ENCODE assay signal across 8 cellular contexts in genomic region chrX:102659790-102660757, GRCh38. TPM values are rescaled to one million over a fixed set of nuclear protein-coding genes. Genes with fewer than 3 reads are reported as not detected.
DNase-seq lines count a peak whose midpoint lies in the region; ATAC-seq, FAIRE-seq and TF ChIP-seq lines count a peak whose summit lies in the region.

No MANE protein-coding gene starts in this region.

- peak overlapping the region; percentile 56 for H3K9ac ChIP-seq in OCI-LY3 (ENCODE audit: low read length)

- ATAC-seq in GM19324 (IDR thresholded peaks at IDR 0.05; ENCODE audit: low FRiP score, unreplicated experiment) (peak; percentile 94), HG03469 (IDR thresholded peaks at IDR 0.05; ENCODE audit: unreplicated experiment) (peak; percentile 93)

- no peak overlapping the region for H3K27ac ChIP-seq in OCI-LY3 (ENCODE audit: low read length)
- H3K27ac ChIP-seq in stomach, result peak overlapping the region; percentile 37 to 75 (median 52)

- H3K27me3 ChIP-seq in OCI-LY3 (ENCODE audit: low read depth, low read length) (no peaks in the 10 kb centered on the region), neuron (ENCODE audit: insufficient read depth, low read length) (no peaks in the 10 kb centered on the region), stomach (no peaks in the 10 kb centered on the region)

- TF ChIP-seq POLR2A in stomach (IDR thresholded peaks at IDR 0.05), result no peak

- H3K9me3 ChIP-seq in OCI-LY3 (ENCODE audit: insufficient read depth, low read length) (no peaks in the 10 kb centered on the region), neuron (ENCODE audit: low read length) (peaks cover 4% of the 10 kb centered on the region), stomach (peaks cover 0 to 8% (median 3%) of the 10 kb centered on the region in 4 donors)

- peak overlapping the region; percentile 88 for H3K4me2 ChIP-seq in OCI-LY3 (ENCODE audit: low read length)

- 7 to 38% (median 15%) methylated on average over 14 to 27 of the region's 27 CpGs for WGBS in stomach, 5 donors

- H3K4me1 ChIP-seq in OCI-LY3 (ENCODE audit: low read length) (no peaks in the 10 kb centered on the region; the same call in 1 of the 2 replicates), neuron (ENCODE audit: insufficient read depth, low read length) (no peaks in the 10 kb centered on the region), stomach (peaks cover 0 to 17% (median 2%) of the 10 kb centered on the region in 4 donors)

- no peaks in the 10 kb centered on the region for H3K79me2 ChIP-seq in OCI-LY3 (ENCODE audit: low read length)

- intact Hi-C loops in stomach (cut with DNase I; ENCODE audit: low total_unique reads), result no loop called here

- H2AFZ ChIP-seq in OCI-LY3 (ENCODE audit: low read depth, low read length) (peak overlapping the region; percentile 91), neuron (ENCODE audit: low read depth, low read length) (no peak overlapping the region)

- no peak for FAIRE-seq in frontal cortex (lab: Jason Lieb, UNC)

- no peaks in the 10 kb centered on the region for H3K36me3 ChIP-seq in OCI-LY3 (replicated peaks; ENCODE audit: low read depth, low read length)
- H3K36me3 ChIP-seq in neuron (ENCODE audit: insufficient read depth, low read length), result no peaks in the 10 kb centered on the region
- no peaks in the 10 kb centered on the region for H3K36me3 ChIP-seq in stomach

- DNase-seq in AG08396 (ENCODE audit: low spot score), result peak; percentile 77
- DNase-seq in activated effector memory CD4-positive, alpha-beta T cell treated with anti-CD3 and anti-CD28 coated beads, Interleukin-2, amount 50 U/mL, for 16 hours, result peak; percentile 93
- DNase-seq in frontal cortex (ENCODE audit: low spot score in 2 of 2), result peak; percentile 46 to 51
- peak; percentile 84 for DNase-seq in stomach

- TF ChIP-seq CTCF in OCI-LY3 (IDR thresholded peaks at IDR 0.05; ENCODE audit: low read depth, low read length), result no peak
- peak in 2 of 7 experiments; percentile 14 to 24 for TF ChIP-seq CTCF in stomach (IDR thresholded peaks at IDR 0.05)

- no peaks in the 10 kb centered on the region for H4K20me1 ChIP-seq in OCI-LY3 (ENCODE audit: insufficient read depth, low read length)

- H3K4me3 ChIP-seq in OCI-LY3 (ENCODE audit: low read length) (peak overlapping the region; percentile 84), neuron (ENCODE audit: low read length) (peak overlapping the region; percentile 42), stomach (peak overlapping the region; percentile 41 to 49 (median 44))

- no peak for TF ChIP-seq EP300 in stomach (IDR thresholded peaks at IDR 0.05)

RNA-seq across cellular contexts. Expression of gene GPRASP1, which starts 8.8 kb away (rescaled TPM):
- total RNA-seq in frontal cortex (31.0 TPM), stomach (10 to 100 TPM in 3 of 5 donors, 1 to 10 TPM in 2; 1.7 to 24.0 (median 10.3) TPM)
- 1 to 10 TPM; 1.4 to 3.4 (median 2.4) TPM for polyA plus RNA-seq in stomach

RNA-seq across cellular contexts. Expression of gene GPRASP2, which starts 52.2 kb away (rescaled TPM):
- total RNA-seq in frontal cortex, result 84.8 TPM
- total RNA-seq in stomach, result 10 to 100 TPM in 1 of 5 donors, 1 to 10 TPM in 2, under 1 TPM in 1, not detected in 1; 0.58 to 32.1 (median 4.0) TPM
- polyA plus RNA-seq in stomach, result 1 to 10 TPM; 1.9 to 2.7 (median 2.6) TPM
